ENCODE assay signal across 28 cellular contexts in genomic region chr7:14322724-14323123, GRCh38.
"Had no signal": no experiment of that assay in that cellular context is flagged by ENCODE, and none has a peak within 500 bp of the region (broad histone marks: within the 10 kb centered on the region; RNA-seq: fewer than 3 reads in every experiment).

No MANE protein-coding gene starts in this region.

- H3K27ac ChIP-seq: stomach, suprapubic skin, testis, thoracic aorta, thyroid gland, tibial artery, tibial nerve, transverse colon, upper lobe of left lung, upper lobe of right lung, uterus, vagina had no signal

- H3K36me3 Mint-ChIP-seq: stimulated activated effector memory CD8-positive, alpha-beta T cell treated with anti-CD3 and anti-CD28 coated beads, Interleukin-12 subunit alpha, Interleukin-12 subunit beta, amount 100 ng/mL, for 72 hours; stimulated activated memory B cell treated with anti-CD40 and anti-IgM and Interleukin-4, amounts not matched to agents 10 μg/mL and 1 μg/mL and 100 μg/mL, for 72 hours; stimulated activated naive B cell treated with anti-CD40 and anti-IgM and Interleukin-4, amounts not matched to agents 10 μg/mL and 1 μg/mL and 100 μg/mL, for 72 hours; type B pancreatic cell had no signal

- H3K36me3 ChIP-seq: stomach, suprapubic skin, thoracic aorta, thyroid gland, tibial artery, tibial nerve, transverse colon, upper lobe of left lung, upper lobe of right lung, vagina had no signal

- H3K4me3 ChIP-seq: stomach, suprapubic skin, testis, thoracic aorta, thyroid gland, tibial artery, tibial nerve, transverse colon, upper lobe of left lung, upper lobe of right lung, uterus, vagina had no signal

- H3K4me1 Mint-ChIP-seq: stimulated activated effector memory CD8-positive, alpha-beta T cell treated with anti-CD3 and anti-CD28 coated beads, Interleukin-12 subunit alpha, Interleukin-12 subunit beta, amount 100 ng/mL, for 72 hours; stimulated activated memory B cell treated with anti-CD40 and anti-IgM and Interleukin-4, amounts not matched to agents 10 μg/mL and 1 μg/mL and 100 μg/mL, for 72 hours; stimulated activated naive B cell treated with anti-CD40 and anti-IgM and Interleukin-4, amounts not matched to agents 10 μg/mL and 1 μg/mL and 100 μg/mL, for 72 hours; stimulated activated naive CD8-positive, alpha-beta T cell treated with anti-CD3 and anti-CD28 coated beads, Interleukin-15, amount 100 ng/mL, for 72 hours had no signal

- H3K27ac Mint-ChIP-seq: stimulated activated effector memory CD8-positive, alpha-beta T cell treated with anti-CD3 and anti-CD28 coated beads, Interleukin-12 subunit alpha, Interleukin-12 subunit beta, amount 100 ng/mL, for 72 hours; stimulated activated memory B cell treated with anti-CD40 and anti-IgM and Interleukin-4, amounts not matched to agents 10 μg/mL and 1 μg/mL and 100 μg/mL, for 72 hours; stimulated activated naive B cell treated with anti-CD40 and anti-IgM and Interleukin-4, amounts not matched to agents 10 μg/mL and 1 μg/mL and 100 μg/mL, for 72 hours; stimulated activated naive CD8-positive, alpha-beta T cell treated with anti-CD3 and anti-CD28 coated beads, Interleukin-15, amount 100 ng/mL, for 72 hours; stimulated activated naive CD8-positive, alpha-beta T cell treated with anti-CD3 and anti-CD28 coated beads, Interleukin-15, Interleukin-2, amounts not matched to agents 100 ng/mL and 50 ng/mL, for 24 hours; type B pancreatic cell had no signal

- H3K4me3 Mint-ChIP-seq: stimulated activated effector memory CD8-positive, alpha-beta T cell treated with anti-CD3 and anti-CD28 coated beads, Interleukin-12 subunit alpha, Interleukin-12 subunit beta, amount 100 ng/mL, for 72 hours; stimulated activated memory B cell treated with anti-CD40 and anti-IgM and Interleukin-4, amounts not matched to agents 10 μg/mL and 1 μg/mL and 100 μg/mL, for 72 hours; stimulated activated naive B cell treated with anti-CD40 and anti-IgM and Interleukin-4, amounts not matched to agents 10 μg/mL and 1 μg/mL and 100 μg/mL, for 72 hours; stimulated activated naive CD8-positive, alpha-beta T cell treated with anti-CD3 and anti-CD28 coated beads, Interleukin-15, amount 100 ng/mL, for 72 hours; stimulated activated naive CD8-positive, alpha-beta T cell treated with anti-CD3 and anti-CD28 coated beads, Interleukin-15, Interleukin-2, amounts not matched to agents 100 ng/mL and 50 ng/mL, for 24 hours; type B pancreatic cell had no signal

- H3K9me3 ChIP-seq: testis, thoracic aorta, thyroid gland, transverse colon, upper lobe of right lung, vagina had no signal

- H3K27me3 ChIP-seq: stomach, suprapubic skin, testis, thyroid gland, tibial artery, tibial nerve, transverse colon, upper lobe of left lung, upper lobe of right lung, uterus, vagina had no signal

- ATAC-seq: stimulated activated effector memory CD8-positive, alpha-beta T cell treated with anti-CD3 and anti-CD28 coated beads, Interleukin-12 subunit alpha, Interleukin-12 subunit beta, amount 100 ng/mL, for 72 hours; stimulated activated memory B cell treated with anti-CD40 and anti-IgM and Interleukin-4, amounts not matched to agents 10 μg/mL and 1 μg/mL and 100 μg/mL, for 72 hours; stimulated activated naive B cell treated with anti-CD40 and anti-IgM and Interleukin-4, amounts not matched to agents 10 μg/mL and 1 μg/mL and 100 μg/mL, for 72 hours; stimulated activated naive CD8-positive, alpha-beta T cell treated with anti-CD3 and anti-CD28 coated beads, Interleukin-15, amount 100 ng/mL, for 72 hours; stimulated activated naive CD8-positive, alpha-beta T cell treated with anti-CD3 and anti-CD28 coated beads, Interleukin-15, Interleukin-2, amounts not matched to agents 100 U/mL and 50 U/mL, for 24 hours; upper lobe of right lung had no signal

- FAIRE-seq: urothelium cell line had no signal

- H3K27me3 Mint-ChIP-seq: stimulated activated memory B cell treated with anti-CD40 and anti-IgM and Interleukin-4, amounts not matched to agents 10 μg/mL and 1 μg/mL and 100 μg/mL, for 72 hours; stimulated activated naive B cell treated with anti-CD40 and anti-IgM and Interleukin-4, amounts not matched to agents 10 μg/mL and 1 μg/mL and 100 μg/mL, for 72 hours; stimulated activated naive CD8-positive, alpha-beta T cell treated with anti-CD3 and anti-CD28 coated beads, Interleukin-15, amount 100 ng/mL, for 72 hours; stimulated activated naive CD8-positive, alpha-beta T cell treated with anti-CD3 and anti-CD28 coated beads, Interleukin-15, Interleukin-2, amounts not matched to agents 100 ng/mL and 50 ng/mL, for 24 hours; type B pancreatic cell had no signal

- H3K4me1 ChIP-seq: stomach, suprapubic skin, testis, thyroid gland, tibial artery, tibial nerve, transverse colon, upper lobe of left lung, upper lobe of right lung, uterus, vagina had no signal

- DNase-seq: stimulated activated CD4-positive, alpha-beta T cell treated with anti-CD3 and anti-CD28 coated beads, Interleukin-2, amount 100 ng/mL, for 48 hours; stimulated activated CD4-positive, alpha-beta T cell treated with anti-CD3 and anti-CD28 coated beads, Interleukin-4, amount 100 ng/mL, for 1 hour; stimulated activated CD4-positive, alpha-beta T cell treated with anti-CD3 and anti-CD28 coated beads, Interleukin-4, amount 100 ng/mL, for 24 hours; stimulated activated CD4-positive, alpha-beta T cell treated with anti-CD3 and anti-CD28 coated beads, Interleukin-4, amount 100 ng/mL, for 4 hours; stimulated activated CD8-positive, alpha-beta memory T cell treated with anti-CD3 and anti-CD28 coated beads, Interleukin-4, amount 100 ng/mL, for 48 hours; stimulated activated naive B cell treated with anti-CD40 and anti-IgM and Interleukin-4, amounts not matched to agents 10 μg/mL and 1 μg/mL and 100 μg/mL, for 72 hours; stimulated activated naive CD4-positive, alpha-beta T cell; stimulated activated naive CD4-positive, alpha-beta T cell treated with Interleukin-2 at 50 U/mL for 16 hours; stimulated activated naive CD8-positive, alpha-beta T cell treated with anti-CD3 and anti-CD28 coated beads, Interleukin-15, amount 100 ng/mL, for 72 hours; stimulated activated naive CD8-positive, alpha-beta T cell treated with anti-CD3 and anti-CD28 coated beads, Interleukin-15, Interleukin-2, amounts not matched to agents 100 U/mL and 50 U/mL, for 24 hours; stomach; testis; thyroid gland; tibial artery; transverse colon; trophoblast cell; upper lobe of left lung; upper lobe of right lung; uterus had no signal
